ENCODE assay signal across 8 cellular contexts in the genomic region with DNA sequence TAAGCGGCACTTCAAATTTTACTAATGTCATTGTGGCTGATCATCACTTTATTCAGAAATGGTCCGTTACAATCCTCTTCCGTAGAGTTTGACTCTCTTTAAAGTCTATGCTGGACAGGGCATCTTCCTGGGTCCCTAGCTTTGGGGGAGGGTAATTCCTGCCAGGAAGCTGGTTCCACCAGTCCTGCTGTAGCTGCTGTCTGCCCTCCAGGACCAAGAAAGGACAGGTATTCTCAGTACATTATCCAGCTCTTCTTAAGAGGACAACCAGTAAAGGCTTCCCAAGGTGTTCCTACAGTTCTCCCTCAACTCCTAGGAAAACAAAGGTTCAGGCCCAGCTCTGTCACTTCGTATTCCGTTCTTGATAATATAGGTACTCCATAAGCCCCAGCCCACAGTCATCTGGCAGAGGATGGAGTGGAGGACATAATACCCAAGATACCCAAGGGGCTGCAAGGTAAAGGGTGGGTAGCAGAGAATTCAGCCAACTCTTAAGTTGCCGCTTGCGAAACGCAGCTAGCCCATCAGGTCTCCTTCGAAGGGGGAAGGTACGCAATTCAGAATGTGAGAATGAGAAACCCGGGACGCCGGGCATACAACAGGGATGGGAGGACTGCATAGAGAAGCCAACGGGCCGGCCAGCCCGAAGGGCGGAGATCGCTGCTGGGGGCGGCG. TPM values are rescaled to one million over a fixed set of nuclear protein-coding genes. Genes with fewer than 3 reads are reported as not detected.
DNase-seq lines count a peak whose midpoint lies in the region; ATAC-seq, FAIRE-seq and TF ChIP-seq lines count a peak whose summit lies in the region.

No MANE protein-coding gene starts in this region.

- H3F3A ChIP-seq in neural cell (ENCODE audit: insufficient read depth, low read length, poor library complexity, severe bottlenecking): no peaks in the 10 kb centered on the region

- H3K27ac ChIP-seq in SJSA1 (peak overlapping the region; percentile 92), endothelial cell of umbilical vein (ENCODE audit: insufficient read depth, low read depth, low read length) (no peak overlapping the region), neural cell (ENCODE audit: low read length) (peak overlapping the region; percentile 95)

- H3K27me3 ChIP-seq in SJSA1 (replicated peaks) (no peaks in the 10 kb centered on the region), endothelial cell of umbilical vein (ENCODE audit: control insufficient read depth in 2 of 2, insufficient read depth in 2 of 2, low read length in 2 of 2) (peaks cover 0 to 2% of the 10 kb centered on the region in 2 experiments), neural cell (ENCODE audit: insufficient read depth, low read depth, low read length) (no peaks in the 10 kb centered on the region)

- H3K9me2 ChIP-seq in neural cell (ENCODE audit: insufficient read depth, low read length): no peaks in the 10 kb centered on the region

- peak overlapping the region; percentile 90 to 98 (median 93) for H3K27ac Mint-ChIP-seq in CD14-positive monocyte

- no peak for TF ChIP-seq CTCF in CD14-positive monocyte (IDR thresholded peaks at IDR 0.05)
- TF ChIP-seq CTCF in endothelial cell of umbilical vein (IDR thresholded peaks at IDR 0.05; ENCODE audit: extremely low read depth in 1 of 2, insufficient read depth in 1 of 2, low read depth in 1 of 2, low read length in 2 of 2): no peak
- no peak for TF ChIP-seq CTCF in neural cell (IDR thresholded peaks at IDR 0.05; ENCODE audit: poor library complexity, severe bottlenecking)
- TF ChIP-seq CTCF in D721Med (IDR thresholded peaks at IDR 0.05; ENCODE audit: insufficient read depth, missing control alignments): no peak

- H3K4me3 ChIP-seq in SJSA1: peak overlapping the region; percentile 96
- peak overlapping the region; percentile 66 to 97 (median 76) for H3K4me3 ChIP-seq in endothelial cell of umbilical vein (replicated peaks in 1 of 3; ENCODE audit: insufficient read depth in 1 of 3, low read depth in 1 of 3, low read length in 3 of 3)
- peak overlapping the region; percentile 89 for H3K4me3 ChIP-seq in neural cell (ENCODE audit: low read length)

- H2AFZ ChIP-seq in endothelial cell of umbilical vein (ENCODE audit: low read depth, low read length): peak overlapping the region; percentile 87
- peak overlapping the region; percentile 85 for H2AFZ ChIP-seq in neural cell (ENCODE audit: low read depth, low read length)

- ATAC-seq in GM21723 (IDR thresholded peaks at IDR 0.05; ENCODE audit: unreplicated experiment): peak; percentile 0

- POLR2A ChIA-PET in endothelial cell of umbilical vein (lab: Charles Lee): interaction anchor here (2.5 to 4.1 kb wide), 2 partner anchors 60 to 62 kb away, joined by 15 to 133 read pairs; partner anchors contain the start of gene AMD1

- H3K9me3 ChIP-seq in SJSA1 (replicated peaks) (0 out of 2 replicates have a peak, but pooled peaks cover 3% of the 10 kb centered on the region), endothelial cell of umbilical vein (replicated peaks; ENCODE audit: control insufficient read depth, insufficient read depth, low read length) (no peaks in the 10 kb centered on the region), neural cell (ENCODE audit: low read length) (no peaks in the 10 kb centered on the region)

- dilution Hi-C loops in endothelial cell of umbilical vein (cut with MboI; ENCODE audit: extremely low pct_ligation_motif_present, low sequenced_read_pairs): no loop called here

- peaks cover 0 to 2% (median 0%) of the 10 kb centered on the region in 3 donors for H3K27me3 Mint-ChIP-seq in CD14-positive monocyte (ENCODE audit: low read depth in 3 of 3)

- peak overlapping the region; percentile 80 for H3K9ac ChIP-seq in endothelial cell of umbilical vein (replicated peaks; ENCODE audit: extremely low read depth, insufficient read depth, low read length)
- peak overlapping the region; percentile 93 for H3K9ac ChIP-seq in neural cell (ENCODE audit: low read length)

- H3K36me3 Mint-ChIP-seq in CD14-positive monocyte: peaks cover 0 to 2% of the 10 kb centered on the region in 2 donors

- intact Hi-C loops in CD14-positive monocyte (cut with micrococcal nuclease) (loop anchor here (2.0 kb wide), 1 partner anchor 61 kb away; the partner anchor contains the start of gene AMD1 (in 2 of the 2)), endothelial cell of umbilical vein (cut with micrococcal nuclease) (loop anchor here (2.0 kb wide), 1 partner anchor 145 kb away; the partner anchor contains the start of gene GTF3C6)

- FAIRE-seq in endothelial cell of umbilical vein (lab: Jason Lieb, UNC) (no peak), D721Med (lab: Jason Lieb, UNC) (no peak)

- H3K79me2 ChIP-seq in endothelial cell of umbilical vein (ENCODE audit: control insufficient read depth, insufficient read depth, low read length) (peaks cover 3% of the 10 kb centered on the region), neural cell (replicated peaks; ENCODE audit: insufficient read depth, low read length) (peaks cover 52% of the 10 kb centered on the region)

- CTCF ChIA-PET in endothelial cell of umbilical vein (lab: Charles Lee): interaction anchor here (1.7 to 2.2 kb wide), 2 partner anchors 61 to 145 kb away, joined by 5 to 11 read pairs; partner anchors contain the start of genes AMD1 and GTF3C6

- no peak for DNase-seq in CD14-positive monocyte (ENCODE audit: low spot score)
- DNase-seq in SJSA1 (ENCODE audit: low read depth in 1 of 2, low spot score in 2 of 2): no peak
- no peak for DNase-seq in endothelial cell of umbilical vein (ENCODE audit: low read depth, low spot score)
- no peak for DNase-seq in D721Med (ENCODE audit: insufficient read length, low spot score)
- DNase-seq in NCI-H1105 treated with DMSO at 0.1 percent for 48 hours (lab: John Stamatoyannopoulos, UW): no peak
- no peak for DNase-seq in GDM1 (lab: John Stamatoyannopoulos, UW)

- H3K36me3 ChIP-seq in SJSA1 (peaks cover 14% of the 10 kb centered on the region), endothelial cell of umbilical vein (ENCODE audit: control insufficient read depth in 2 of 2, extremely low read depth in 1 of 2, insufficient read depth in 2 of 2, low read length in 2 of 2) (no peaks in the 10 kb centered on the region), neural cell (ENCODE audit: insufficient read depth, low read length) (no peaks in the 10 kb centered on the region)

- peak overlapping the region; percentile 88 to 93 for H3K4me3 Mint-ChIP-seq in CD14-positive monocyte

- H3K4me1 Mint-ChIP-seq in CD14-positive monocyte: peaks cover 42% of the 10 kb centered on the region

- TF ChIP-seq RAD21 in neural cell (conservative IDR thresholded peaks at IDR 0.05): no peak

- no peaks in the 10 kb centered on the region for H3K9me1 ChIP-seq in endothelial cell of umbilical vein (replicated peaks; ENCODE audit: control insufficient read depth, extremely low read depth, insufficient read depth, low read length)

- TSS peak; percentile 32 for BruUV-seq in endothelial cell of umbilical vein (replicated peaks; lab: Mats Ljungman, UMichigan)

- no peaks in the 10 kb centered on the region for H4K20me1 ChIP-seq in endothelial cell of umbilical vein (replicated peaks; ENCODE audit: control insufficient read depth, extremely low read depth, insufficient read depth, low read length)
- H4K20me1 ChIP-seq in neural cell (ENCODE audit: insufficient read depth): no peaks in the 10 kb centered on the region

- H3K9me3 Mint-ChIP-seq in CD14-positive monocyte: peaks cover 0 to 1% (median 0%) of the 10 kb centered on the region in 7 donors

- TF ChIP-seq EP300 in neural cell (conservative IDR thresholded peaks at IDR 0.05; ENCODE audit: poor library complexity, severe bottlenecking): no peak

- TF ChIP-seq POLR2A in endothelial cell of umbilical vein (IDR thresholded peaks at IDR 0.05; ENCODE audit: low read depth, low read length): no peak

- H3K4me1 ChIP-seq in SJSA1 (replicated peaks): peaks cover 26% of the 10 kb centered on the region
- peaks cover 9% of the 10 kb centered on the region for H3K4me1 ChIP-seq in endothelial cell of umbilical vein (ENCODE audit: control insufficient read depth, extremely low read depth, insufficient read depth, low read length)

- H3K4me2 ChIP-seq in endothelial cell of umbilical vein (ENCODE audit: insufficient read depth, low read length) (peak overlapping the region; percentile 92), neural cell (ENCODE audit: low read length) (peak overlapping the region; percentile 87)

TF ChIP-seq in endothelial cell of umbilical vein, 7 proteins besides CTCF, POLR2A, EP300 and RAD21 (continues in another document):
- no peak for TF ChIP-seq GATA2 (IDR thresholded peaks at IDR 0.05; ENCODE audit: insufficient read depth, insufficient read length, low read depth, low read length)
- TF ChIP-seq POLR2AphosphoS5 (IDR thresholded peaks at IDR 0.05; ENCODE audit: insufficient read depth, low read depth, low read length): no peak
- TF ChIP-seq MYC (IDR thresholded peaks at IDR 0.05; ENCODE audit: low read depth, low read length): no peak
- no peak for TF ChIP-seq EZH2 (IDR thresholded peaks at IDR 0.05; ENCODE audit: borderline replicate concordance, low read depth, low read length, severe bottlenecking)

TF ChIP-seq in neural cell, 6 proteins besides CTCF, POLR2A, EP300 and RAD21:
- TF ChIP-seq SMC3 (conservative IDR thresholded peaks at IDR 0.05; ENCODE audit: poor library complexity): peak; percentile 7
- TF ChIP-seq EZH2 (IDR thresholded peaks at IDR 0.05; ENCODE audit: borderline replicate concordance, insufficient read depth, low read length, poor library complexity, severe bottlenecking): no peak
TF ChIP-seq in neural cell: peak in this region for 1.

RNA-seq across cellular contexts. Expression of gene CDK19, which starts 1.3 kb away (rescaled TPM):
- polyA plus RNA-seq in CD14-positive monocyte (1 to 10 TPM; 2.7 to 3.9 TPM), endothelial cell of umbilical vein (3.7 and 4.6 TPM in 2 replicates), neural cell (39.0 and 40.7 TPM in 2 replicates)
- total RNA-seq in SJSA1 (2014; rRNA removed; shearing (Covaris generic)): 6.8 and 13.7 TPM in 2 replicates
- total RNA-seq in endothelial cell of umbilical vein: 11.9 and 12.1 TPM in 2 replicates
- 4.3 and 4.4 TPM in 2 replicates for polyA plus RNA-seq in endothelial cell of umbilical vein (2011; cell fraction: cytosol; rRNA removed)
- 6.1 and 8.1 TPM in 2 replicates for polyA plus RNA-seq in endothelial cell of umbilical vein (2011; cell fraction: nucleus; rRNA removed)
- polyA plus RNA-seq in endothelial cell of umbilical vein (2012): 5.1 and 5.6 TPM in 2 replicates
- polyA minus RNA-seq in endothelial cell of umbilical vein (6.2 and 7.6 TPM in 2 replicates), neural cell (62.6 and 77.6 TPM in 2 replicates)
- polyA minus RNA-seq in endothelial cell of umbilical vein (2011; cell fraction: cytosol; rRNA and poly(A)+ RNA removed): 4.3 TPM
- polyA minus RNA-seq in endothelial cell of umbilical vein (2011; cell fraction: nucleus; rRNA and poly(A)+ RNA removed): 5.7 and 9.7 TPM in 2 replicates
